ENCODE assay signal across 11 cellular contexts in genomic region chr7:7177044-7177517, GRCh38. TPM values are rescaled to one million over a fixed set of nuclear protein-coding genes. Genes with fewer than 3 reads are reported as not detected.
DNase-seq lines count a peak whose midpoint lies in the region; ATAC-seq and TF ChIP-seq lines count a peak whose summit lies in the region.
"Had no signal": no experiment of that assay in that cellular context is flagged by ENCODE, and none has a peak within 500 bp of the region (broad histone marks: within the 10 kb centered on the region; RNA-seq: fewer than 3 reads in every experiment).

No MANE protein-coding gene starts in this region.

- no peaks in the 10 kb centered on the region for H3K79me2 ChIP-seq in HCT116 (ENCODE audit: insufficient read depth, low read length)
- no peaks in the 10 kb centered on the region for H3K79me2 ChIP-seq in smooth muscle cell (ENCODE audit: low read depth)

- H3K36me3 Mint-ChIP-seq in activated naive CD4-positive, alpha-beta T cell treated with anti-CD3 and anti-CD28 coated beads for 36 hours (ENCODE audit: low read depth): peaks cover 12% of the 10 kb centered on the region

- peak overlapping the region; percentile 1 to 36; a peak in 2 of 4 replicates for H3K4me3 ChIP-seq in HCT116 (replicated peaks in 1 of 2; ENCODE audit: low read depth in 1 of 2, low read length in 2 of 2)
- H3K4me3 ChIP-seq in fibroblast of villous mesenchyme (ENCODE audit: low read depth, low read length): no peak overlapping the region
- H3K4me3 ChIP-seq in smooth muscle cell: no peak overlapping the region
- H3K4me3 ChIP-seq: coronary artery had no signal

- CTCF ChIA-PET in HCT116 (lab: Charles Lee): interaction anchor here (0.7 to 1.1 kb wide), 2 partner anchors 74 to 247 kb away, joined by 3 read pairs; no protein-coding TSS in a partner anchor
- CTCF ChIA-PET in activated naive CD4-positive, alpha-beta T cell treated with anti-CD3 and anti-CD28 coated beads for 36 hours (lab: Charles Lee): no interaction called here

- H3K9me2 ChIP-seq in HCT116 (ENCODE audit: insufficient read depth): no peaks in the 10 kb centered on the region

- H3K4me3 Mint-ChIP-seq in activated naive CD4-positive, alpha-beta T cell treated with anti-CD3 and anti-CD28 coated beads for 36 hours: no peak overlapping the region

- DNase-seq in HCT116 (ENCODE audit: low read depth, low spot score) (peak; percentile 94), SW480 (ENCODE audit: low spot score) (peak; percentile 100), fibroblast of villous mesenchyme (ENCODE audit: low read depth) (peak; percentile 49), smooth muscle cell (lab: John Stamatoyannopoulos, UW; ENCODE audit: unreplicated experiment) (no peak)
- DNase-seq in activated effector memory CD4-positive, alpha-beta T cell treated with anti-CD3 and anti-CD28 coated beads, Interleukin-2, amount 50 U/mL, for 16 hours: no peak
- DNase-seq in activated naive CD4-positive, alpha-beta T cell treated with anti-CD3 and anti-CD28 coated beads for 36 hours: no peak
- DNase-seq: NCI-H1694 treated with DMSO at 0.1 percent for 48 hours had no signal

- H3K9ac ChIP-seq in HCT116 (ENCODE audit: low read length) (peak overlapping the region; percentile 67), smooth muscle cell (ENCODE audit: low read depth) (peak overlapping the region; percentile 81)

- H3F3A ChIP-seq in smooth muscle cell (ENCODE audit: low read depth): no peaks in the 10 kb centered on the region

- H3K27ac Mint-ChIP-seq in activated naive CD4-positive, alpha-beta T cell treated with anti-CD3 and anti-CD28 coated beads for 36 hours: no peak overlapping the region

- WGBS in smooth muscle cell (ENCODE audit: low lambda C conversion rate): 77% methylated on average over 1 of the region's 1 CpG

- intact Hi-C loops in HCT116 (cut with micrococcal nuclease): no loop called here
- intact Hi-C loops in activated naive CD4-positive, alpha-beta T cell treated with anti-CD3 and anti-CD28 coated beads for 36 hours (cut with micrococcal nuclease): no loop called here

- TF ChIP-seq RAD21 in HCT116 (IDR thresholded peaks at IDR 0.05; ENCODE audit: low read depth): no peak

- H3K27ac ChIP-seq in HCT116 (ENCODE audit: low read depth, low read length) (peak overlapping the region; percentile 62), smooth muscle cell (ENCODE audit: low read depth) (peak overlapping the region; percentile 94)
- H3K27ac ChIP-seq: coronary artery, neutrophil, VCaP had no signal

- H3K4me1 Mint-ChIP-seq in activated naive CD4-positive, alpha-beta T cell treated with anti-CD3 and anti-CD28 coated beads for 36 hours (ENCODE audit: low read depth): peaks cover 19% of the 10 kb centered on the region

- H4K20me1 ChIP-seq in HCT116 (ENCODE audit: insufficient read depth): no peaks in the 10 kb centered on the region
- H4K20me1 ChIP-seq in smooth muscle cell (ENCODE audit: low read depth): no peaks in the 10 kb centered on the region

- H3K9me3 ChIP-seq in HCT116 (ENCODE audit: control insufficient read depth in 1 of 2, insufficient read depth in 1 of 2, low read depth in 1 of 2, low read length in 2 of 2): 0 out of 4 replicates have a peak, but pooled peaks cover 0 to 3% of the 10 kb centered on the region in 2 experiments
- no peaks in the 10 kb centered on the region for H3K9me3 ChIP-seq in smooth muscle cell (replicated peaks; ENCODE audit: low read depth)
- H3K9me3 ChIP-seq: neutrophil had no signal

- POLR2A ChIA-PET in HCT116 (lab: Charles Lee): interaction anchor here (1.1 kb wide), 1 partner anchor 78 kb away, joined by 3 read pairs; no protein-coding TSS in a partner anchor

- TF ChIP-seq POLR2A in HCT116 (IDR thresholded peaks at IDR 0.05; ENCODE audit: borderline replicate concordance, extremely low read depth, insufficient read depth, insufficient read length): no peak

- peaks cover 16% of the 10 kb centered on the region for H3K9me3 Mint-ChIP-seq in activated naive CD4-positive, alpha-beta T cell treated with anti-CD3 and anti-CD28 coated beads for 36 hours

- H2AFZ ChIP-seq in HCT116 (ENCODE audit: low read depth, low read length, poor library complexity, severe bottlenecking) (peak overlapping the region; percentile 59), smooth muscle cell (ENCODE audit: low read depth) (peak overlapping the region; percentile 15)

- H3K4me2 ChIP-seq in HCT116 (ENCODE audit: low read length): peak overlapping the region; percentile 80
- peak overlapping the region; percentile 72 for H3K4me2 ChIP-seq in smooth muscle cell

- H3K27me3 ChIP-seq in HCT116 (ENCODE audit: insufficient read depth, low read length): no peaks in the 10 kb centered on the region
- H3K27me3 ChIP-seq in smooth muscle cell (ENCODE audit: low read depth): no peaks in the 10 kb centered on the region
- H3K27me3 ChIP-seq: neutrophil had no signal

- RAD21 ChIA-PET in HCT116 (lab: Charles Lee; ENCODE audit: low non-redundant PET in 1 of 2, low total read pairs in 2 of 2, uncharacterized antibody in 2 of 2, unreplicated experiment in 2 of 2): no interaction called here

- no TSS peak for BruUV-seq in HCT116 (replicated peaks; lab: Mats Ljungman, UMichigan)

- TF ChIP-seq CTCF in HCT116 (IDR thresholded peaks at IDR 0.05 in 2 of 3, conservative IDR thresholded peaks at IDR 0.05 in 1 of 3; ENCODE audit: borderline replicate concordance in 1 of 3, insufficient read depth in 1 of 3, low read depth in 2 of 3, low read length in 2 of 3) (no peak), fibroblast of villous mesenchyme (IDR thresholded peaks at IDR 0.05; ENCODE audit: insufficient read depth, low read depth, low read length) (no peak), smooth muscle cell (IDR thresholded peaks at IDR 0.05; ENCODE audit: borderline replicate concordance, insufficient read depth, poor library complexity, severe bottlenecking) (no peak)

- peak; percentile 79 for ATAC-seq in HCT116
- no peak for ATAC-seq in GM21825 (IDR thresholded peaks at IDR 0.05; ENCODE audit: unreplicated experiment)

- H3K4me1 ChIP-seq in HCT116 (ENCODE audit: control insufficient read depth in 1 of 2, insufficient read depth in 2 of 2, low read length in 2 of 2): peaks cover 35 to 56% of the 10 kb centered on the region in 2 experiments
- peaks cover 15% of the 10 kb centered on the region for H3K4me1 ChIP-seq in smooth muscle cell (ENCODE audit: low read depth)

- no peaks in the 10 kb centered on the region for H3K36me3 ChIP-seq in HCT116 (ENCODE audit: control insufficient read depth in 1 of 2, insufficient read depth in 2 of 2, low read length in 2 of 2)
- H3K36me3 ChIP-seq in smooth muscle cell (ENCODE audit: low read depth): no peaks in the 10 kb centered on the region
- H3K36me3 ChIP-seq: neutrophil had no signal

- no peaks in the 10 kb centered on the region for H3K27me3 Mint-ChIP-seq in activated naive CD4-positive, alpha-beta T cell treated with anti-CD3 and anti-CD28 coated beads for 36 hours (ENCODE audit: low read depth)

TF ChIP-seq in HCT116, 20 proteins besides CTCF, POLR2A, EP300 and RAD21 (continues in another document):
- peak; percentile 95; the same call in 1 of the 2 replicates for TF ChIP-seq ATF3 (IDR thresholded peaks at IDR 0.05)
- no peak for TF ChIP-seq ELF1 (IDR thresholded peaks at IDR 0.05; ENCODE audit: borderline replicate concordance, low read depth)
- TF ChIP-seq ZNF274 (IDR thresholded peaks at IDR 0.05; ENCODE audit: low read depth, low read length): no peak
- TF ChIP-seq JUND (IDR thresholded peaks at IDR 0.05): peak; percentile 99
- TF ChIP-seq ZFX (IDR thresholded peaks at IDR 0.05): no peak
- peak; percentile 5 for TF ChIP-seq YY1 (IDR thresholded peaks at IDR 0.05; ENCODE audit: extremely low read depth, insufficient replicate concordance, low read depth, low read length)
- TF ChIP-seq EGR1 (IDR thresholded peaks at IDR 0.05; ENCODE audit: low read depth): peak; percentile 25; the same call in 1 of the 2 replicates
- peak; percentile 60 for TF ChIP-seq POLR2AphosphoS5 (IDR thresholded peaks at IDR 0.05; ENCODE audit: low read depth, low read length)
- TF ChIP-seq REST (IDR thresholded peaks at IDR 0.05; ENCODE audit: low read depth): no peak
- TF ChIP-seq CBX3 (IDR thresholded peaks at IDR 0.05; ENCODE audit: low read depth): peak; percentile 95
- TF ChIP-seq CEBPB (IDR thresholded peaks at IDR 0.05; ENCODE audit: low read depth): peak; percentile 98
- TF ChIP-seq SRF (IDR thresholded peaks at IDR 0.05; ENCODE audit: low read depth): peak; percentile 53; the same call in 1 of the 2 replicates
- TF ChIP-seq EZH2 (IDR thresholded peaks at IDR 0.05): no peak

RNA-seq across cellular contexts. Expression of gene C1GALT1, which starts 5.3 kb away (rescaled TPM):
- total RNA-seq in HCT116 (2021; ENCODE audit: unreplicated experiment) (27.2 TPM), fibroblast of villous mesenchyme (11.7 and 13.9 TPM in 2 replicates), smooth muscle cell (89.9 and 108 TPM in 2 replicates)
- 6.4 and 9.2 TPM in 2 replicates for polyA plus RNA-seq in HCT116 (2012)
- polyA plus RNA-seq in smooth muscle cell: 20.6 and 25.0 TPM in 2 replicates
- 10 to 100 TPM; 25.7 to 29.1 TPM for total RNA-seq in activated naive CD4-positive, alpha-beta T cell treated with anti-CD3 and anti-CD28 coated beads for 36 hours

Comparison
In these comparisons a context has a peak if more than half of its experiments do, and no peak if none do; other contexts are left out.
1. DNase-seq: peak in HCT116 (single experiment), SW480 (single experiment) and fibroblast of villous mesenchyme (single experiment); none in smooth muscle cell (single experiment), activated effector memory CD4-positive, alpha-beta T cell treated with anti-CD3 and anti-CD28 coated beads, Interleukin-2, amount 50 U/mL, for 16 hours (single experiment) and activated naive CD4-positive, alpha-beta T cell treated with anti-CD3 and anti-CD28 coated beads for 36 hours (single experiment).
2. H3K4me3 ChIP-seq: peak in HCT116 (2 of 2); none in fibroblast of villous mesenchyme (single experiment) and smooth muscle cell (single experiment).